ENCODE assay signal across 19 cellular contexts in genomic region chr6:87826376-87826775, GRCh38.
"Had no signal": no experiment of that assay in that cellular context is flagged by ENCODE, and none has a peak within 500 bp of the region (broad histone marks: within the 10 kb centered on the region; RNA-seq: fewer than 3 reads in every experiment).

No MANE protein-coding gene starts in this region.

- H3K79me2 ChIP-seq: parathyroid adenoma had no signal

- H3K9me3 Mint-ChIP-seq: activated naive CD4-positive, alpha-beta T cell treated with anti-CD3 and anti-CD28 coated beads for 36 hours; activated naive CD8-positive, alpha-beta T cell treated with anti-CD3 and anti-CD28 coated beads, Interleukin-2, amount 50 U/mL, for 24 hours; naive thymus-derived CD8-positive, alpha-beta T cell; T-cell had no signal

- H2AFZ ChIP-seq: parathyroid adenoma had no signal

- H3K4me3 Mint-ChIP-seq: activated naive CD4-positive, alpha-beta T cell treated with anti-CD3 and anti-CD28 coated beads for 36 hours; activated naive CD8-positive, alpha-beta T cell treated with anti-CD3 and anti-CD28 coated beads, Interleukin-2, amount 50 U/mL, for 24 hours; T-cell had no signal

- H3K9me3 ChIP-seq: ascending aorta, heart left ventricle, mucosa of descending colon, neutrophil, transverse colon had no signal

- H3K27ac ChIP-seq: ascending aorta, epithelial cell of prostate, neutrophil, parathyroid adenoma had no signal

- H3K36me3 ChIP-seq: ascending aorta, heart left ventricle, neutrophil, transverse colon had no signal

- H3K27ac Mint-ChIP-seq: activated naive CD4-positive, alpha-beta T cell treated with anti-CD3 and anti-CD28 coated beads for 36 hours; activated naive CD8-positive, alpha-beta T cell treated with anti-CD3 and anti-CD28 coated beads, Interleukin-2, amount 50 U/mL, for 24 hours; naive thymus-derived CD8-positive, alpha-beta T cell; T-cell had no signal

- H3K9ac ChIP-seq: parathyroid adenoma had no signal

- H3K27me3 Mint-ChIP-seq: activated naive CD8-positive, alpha-beta T cell treated with anti-CD3 and anti-CD28 coated beads, Interleukin-2, amount 50 U/mL, for 24 hours had no signal

- DNase-seq: activated CD4-positive, alpha-beta T cell treated with anti-CD3 and anti-CD28 coated beads, Interleukin-2, amount 50 U/mL, for 4 hours; activated CD4-positive, CD25-positive, alpha-beta regulatory T cell treated with anti-CD3 and anti-CD28 coated beads, Interleukin-2, amount 50 U/mL, for 72 hours; activated naive CD4-positive, alpha-beta T cell treated with anti-CD3 and anti-CD28 coated beads for 36 hours; activated naive CD8-positive, alpha-beta T cell treated with anti-CD3 and anti-CD28 coated beads, Interleukin-2, amount 50 U/mL, for 24 hours; activated T-cell treated with anti-CD3 and anti-CD28 coated beads for 4 hours; heart left ventricle; left cardiac atrium; mucosa of descending colon; naive thymus-derived CD8-positive, alpha-beta T cell; stimulated activated CD4-positive, alpha-beta T cell treated with anti-CD3 and anti-CD28 coated beads, Interleukin-12 subunit alpha, Interleukin-12 subunit beta, amount 100 ng/mL, for 4 hours; substantia nigra; T-cell; transverse colon had no signal

- FAIRE-seq: bronchial epithelial cell, frontal cortex had no signal

- H3K27me3 ChIP-seq: ascending aorta, heart left ventricle, neutrophil, transverse colon had no signal

- ATAC-seq: heart left ventricle had no signal

- H3K4me1 ChIP-seq: ascending aorta, parathyroid adenoma had no signal

- H3K4me3 ChIP-seq: ascending aorta, heart left ventricle, mucosa of descending colon, transverse colon had no signal

- H3K36me3 Mint-ChIP-seq: naive thymus-derived CD8-positive, alpha-beta T cell; T-cell had no signal
